In the genomic region with DNA sequence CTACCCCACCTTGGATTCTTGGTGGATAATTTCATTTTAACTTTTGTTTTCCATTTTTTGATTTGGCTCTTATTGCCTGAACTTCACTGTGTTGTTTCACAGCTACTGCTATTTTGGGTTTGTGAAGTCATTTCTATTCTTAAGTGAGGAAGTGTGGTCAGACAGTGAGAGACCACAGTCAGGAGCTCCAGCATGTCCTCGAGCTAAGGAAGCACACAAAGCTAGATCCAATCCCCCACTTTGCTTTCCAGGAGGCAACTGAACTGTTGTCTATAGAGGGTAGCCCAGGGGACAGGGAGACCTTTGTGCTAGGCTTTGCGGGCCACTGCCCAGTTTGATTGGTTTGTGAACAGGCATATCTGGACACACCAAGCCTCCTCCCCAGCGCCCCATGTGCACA, we compare ENCODE assay signal across 20 cellular contexts.
DNase-seq lines count a peak whose midpoint lies in the region; ATAC-seq, FAIRE-seq and TF ChIP-seq lines count a peak whose summit lies in the region.
"Had no signal": no experiment of that assay in that cellular context is flagged by ENCODE, and none has a peak within 500 bp of the region (broad histone marks: within the 10 kb centered on the region; RNA-seq: fewer than 3 reads in every experiment).

No MANE protein-coding gene starts in this region.

- no peak overlapping the region for H3K14ac ChIP-seq in neuronal stem cell (ENCODE audit: low read length)

- in situ Hi-C loops in GM23248 (cut with MboI) = no loop called here

- no peak overlapping the region for H2BK12ac ChIP-seq in neuronal stem cell (ENCODE audit: low read length)

- H3K4me2 ChIP-seq in neuronal stem cell (ENCODE audit: insufficient read depth, low read length, poor library complexity, severe bottlenecking) (no peak overlapping the region), GM23248 (ENCODE audit: unreplicated experiment) (no peak overlapping the region)
- H3K4me2 ChIP-seq: GM23338 had no signal

- no peaks in the 10 kb centered on the region for H3K27me3 ChIP-seq in neuronal stem cell (ENCODE audit: control insufficient read depth in 3 of 3, insufficient read depth in 3 of 3, low read depth in 1 of 3, low read length in 3 of 3)
- H3K27me3 ChIP-seq in breast epithelium = peaks cover 0 to 4% of the 10 kb centered on the region in 2 donors
- peaks cover 55% of the 10 kb centered on the region for H3K27me3 ChIP-seq in GM23248 (replicated peaks; ENCODE audit: insufficient read depth)
- H3K27me3 ChIP-seq: foreskin keratinocyte, ovary had no signal

- H3K4me3 ChIP-seq in neuronal stem cell (ENCODE audit: low read length in 2 of 2) (no peak overlapping the region), breast epithelium (no peak overlapping the region), GM23248 (no peak overlapping the region)
- H3K4me3 ChIP-seq: GM23338, ovary, suprapubic skin had no signal

- intact Hi-C loops in breast epithelium (cut with DNase I; ENCODE audit: low total_unique reads) = no loop called here

- no peak overlapping the region for H3K4ac ChIP-seq in neuronal stem cell (ENCODE audit: low read length)

- H3K79me2 ChIP-seq in GM23248 (ENCODE audit: insufficient read depth) = no peaks in the 10 kb centered on the region

- TF ChIP-seq POLR2A in breast epithelium (IDR thresholded peaks at IDR 0.05) = no peak

- DNase-seq in GM18507 (ENCODE audit: extremely low spot score, insufficient read length, low read depth) (peak; percentile 8), RPMI7951 (ENCODE audit: low read depth) (peak; percentile 5), neuronal stem cell (ENCODE audit: low spot score) (no peak), breast epithelium (ENCODE audit: low spot score in 2 of 2) (no peak), DMS 273 (lab: John Stamatoyannopoulos, UW; ENCODE audit: unreplicated experiment) (no peak), CD1c-positive myeloid dendritic cell (ENCODE audit: extremely low spot score) (no peak), GM23248 (no peak)
- DNase-seq: activated T-cell treated with anti-CD3 and anti-CD28 coated beads, Interleukin-2, amount 50 U/mL, for 48 hours; DMS153; foreskin keratinocyte; immature natural killer cell; Karpas-422; NCI-H1930; NCI-H526; ovary; T-helper 9 cell had no signal

- H2AK5ac ChIP-seq in neuronal stem cell (ENCODE audit: low read depth, low read length) = no peak overlapping the region

- no peaks in the 10 kb centered on the region for H3K79me1 ChIP-seq in neuronal stem cell (ENCODE audit: low read depth, low read length)

- peak overlapping the region; percentile 50 for H3K18ac ChIP-seq in neuronal stem cell (ENCODE audit: low read length)

- H3K36me3 ChIP-seq in neuronal stem cell (replicated peaks in 1 of 2; ENCODE audit: control insufficient read depth in 2 of 2, insufficient read depth in 2 of 2, low read length in 2 of 2) (no peaks in the 10 kb centered on the region), breast epithelium (no peaks in the 10 kb centered on the region), GM23248 (ENCODE audit: low read depth) (no peaks in the 10 kb centered on the region)
- H3K36me3 ChIP-seq: ovary, suprapubic skin had no signal

- no peak overlapping the region for H4K91ac ChIP-seq in neuronal stem cell (ENCODE audit: low read depth, low read length, poor library complexity)

- no peak overlapping the region for H4K8ac ChIP-seq in neuronal stem cell (ENCODE audit: low read depth, low read length)

- H2AFZ ChIP-seq in neuronal stem cell (ENCODE audit: low read length) (no peak overlapping the region), GM23248 (no peak overlapping the region)
- H2AFZ ChIP-seq: GM23338 had no signal

- WGBS in neuronal stem cell (ENCODE audit: extremely low coverage in 2 of 2, insufficient read length in 2 of 2, insufficient replicate concordance in 1 of 2), 2 donors = no CpG with 5 or more reads among the region's 3 CpGs
- whole genome bisulfite sequencing in GM23248 (ENCODE audit: low coverage in 1 of 2, low lambda C conversion rate in 2 of 2, missing lambda C conversion rate in 2 of 2), 2 experiments = 16 to 23% methylated on average over 3 of the region's 3 CpGs

- ATAC-seq in HG02938 (IDR thresholded peaks at IDR 0.05; ENCODE audit: unreplicated experiment) = peak; percentile 77
- ATAC-seq: foreskin keratinocyte, GM23338 had no signal

- no peaks in the 10 kb centered on the region for H3K9me2 ChIP-seq in GM23248 (ENCODE audit: insufficient read depth)

- no peak for FAIRE-seq in GM18507 (lab: Jason Lieb, UNC)
- FAIRE-seq: endometrium had no signal

- no peak overlapping the region for H3K27ac ChIP-seq in neuronal stem cell (replicated peaks; ENCODE audit: low read length)
- no peak overlapping the region for H3K27ac ChIP-seq in breast epithelium
- H3K27ac ChIP-seq in GM23248 = no peak overlapping the region
- H3K27ac ChIP-seq: foreskin keratinocyte, ovary, suprapubic skin had no signal

- H4K20me1 ChIP-seq in GM23248 (ENCODE audit: insufficient read depth) = no peaks in the 10 kb centered on the region

- H2BK15ac ChIP-seq in neuronal stem cell (ENCODE audit: low read length) = no peak overlapping the region

- H3K9me3 ChIP-seq in neuronal stem cell (replicated peaks in 1 of 2; ENCODE audit: control insufficient read depth in 2 of 2, insufficient read depth in 1 of 2, low read depth in 1 of 2, low read length in 2 of 2) (no peaks in the 10 kb centered on the region), breast epithelium (no peaks in the 10 kb centered on the region), GM23248 (ENCODE audit: low read depth) (no peaks in the 10 kb centered on the region)
- H3K9me3 ChIP-seq: ovary, suprapubic skin had no signal

- no peaks in the 10 kb centered on the region for H3F3A ChIP-seq in GM23248 (ENCODE audit: insufficient read depth)

- H3K4me1 ChIP-seq in neuronal stem cell (ENCODE audit: control insufficient read depth in 2 of 2, insufficient read depth in 1 of 2, low read depth in 1 of 2, low read length in 2 of 2) = peaks cover 0 to 7% of the 10 kb centered on the region in 2 donors
- H3K4me1 ChIP-seq in breast epithelium = no peaks in the 10 kb centered on the region
- no peaks in the 10 kb centered on the region for H3K4me1 ChIP-seq in GM23248 (ENCODE audit: insufficient read depth)
- H3K4me1 ChIP-seq: foreskin keratinocyte had no signal

- H2BK5ac ChIP-seq in neuronal stem cell (ENCODE audit: low read length) = no peak overlapping the region

- no peak overlapping the region for H2BK120ac ChIP-seq in neuronal stem cell (ENCODE audit: low read depth, low read length)

- H3K9ac ChIP-seq in neuronal stem cell (ENCODE audit: low read depth, low read length, poor library complexity) = no peak overlapping the region
- H3K9ac ChIP-seq in GM23248 = no peak overlapping the region

- no peak for TF ChIP-seq CTCF in breast epithelium (IDR thresholded peaks at IDR 0.05)

- no peak overlapping the region for H3K23ac ChIP-seq in neuronal stem cell (ENCODE audit: low read depth, low read length, poor library complexity)

Comparison
In these comparisons a context has a peak if more than half of its experiments do, and no peak if none do; other contexts are left out.
1. DNase-seq: peak in GM18507 (single experiment) and RPMI7951 (single experiment); none in neuronal stem cell (single experiment), breast epithelium (0 of 2), DMS 273 (single experiment), CD1c-positive myeloid dendritic cell (single experiment) and GM23248 (single experiment).